18 cellular contexts compared by ENCODE assay signal in genomic region chr3:186757686-186758220, GRCh38. TPM values are rescaled to one million over a fixed set of nuclear protein-coding genes. Genes with fewer than 3 reads are reported as not detected.
DNase-seq lines count a peak whose midpoint lies in the region; ATAC-seq and TF ChIP-seq lines count a peak whose summit lies in the region.
"Had no signal": no experiment of that assay in that cellular context is flagged by ENCODE, and none has a peak within 500 bp of the region (broad histone marks: within the 10 kb centered on the region; RNA-seq: fewer than 3 reads in every experiment).

No MANE protein-coding gene starts in this region.

- H3K27me3 ChIP-seq in mesendoderm (ENCODE audit: insufficient read depth, low read length, poor library complexity), result no peaks in the 10 kb centered on the region
- no peaks in the 10 kb centered on the region for H3K27me3 ChIP-seq in uterus
- H3K27me3 ChIP-seq: BLaER1 treated with 17β-estradiol and CSF1 and Interleukin-3, amounts not matched to agents 10 nM and 100 nM had no signal

- intact Hi-C loops in uterus (cut with DNase I; ENCODE audit: low total_unique reads), result no loop called here

- H4K8ac ChIP-seq in mesendoderm (ENCODE audit: low read depth, low read length), result no peak overlapping the region

- H3K9me3 ChIP-seq in SK-N-MC (ENCODE audit: low read depth, low read length) (no peaks in the 10 kb centered on the region), uterus (no peaks in the 10 kb centered on the region)
- H3K9me3 ChIP-seq: BLaER1 treated with 17β-estradiol and CSF1 and Interleukin-3, amounts not matched to agents 10 nM and 100 nM had no signal

- H3K4me1 Mint-ChIP-seq in type B pancreatic cell (ENCODE audit: unreplicated experiment), result peaks cover 7% of the 10 kb centered on the region

- H3K4me1 ChIP-seq in mesendoderm (ENCODE audit: control insufficient read depth, low read depth, low read length), result no peaks in the 10 kb centered on the region
- H3K4me1 ChIP-seq in uterus, result no peaks in the 10 kb centered on the region
- H3K4me1 ChIP-seq: BLaER1 treated with 17β-estradiol and CSF1 and Interleukin-3, amounts not matched to agents 10 nM and 100 nM had no signal

- no peak overlapping the region for H3K4ac ChIP-seq in mesendoderm (ENCODE audit: low read depth, low read length)

- H3K23ac ChIP-seq in mesendoderm (ENCODE audit: low read length), result no peak overlapping the region

- no peak for TF ChIP-seq POLR2A in uterus (IDR thresholded peaks at IDR 0.05)

- no peak overlapping the region for H2AK5ac ChIP-seq in mesendoderm (ENCODE audit: low read length)

- no CpG with 5 or more reads among the region's 8 CpGs for WGBS in mesendoderm (ENCODE audit: extremely low coverage, insufficient coverage, low lambda C conversion rate)

- H3K36me3 Mint-ChIP-seq in type B pancreatic cell, result no peaks in the 10 kb centered on the region
- H3K36me3 Mint-ChIP-seq: CD4-positive, CD25-positive, alpha-beta regulatory T cell had no signal

- no peak overlapping the region for H2BK120ac ChIP-seq in mesendoderm (ENCODE audit: low read depth, low read length)

- H3K4me2 ChIP-seq in mesendoderm (ENCODE audit: low read length), result no peak overlapping the region
- H3K4me2 ChIP-seq: BLaER1 treated with 17β-estradiol and CSF1 and Interleukin-3, amounts not matched to agents 10 nM and 100 nM had no signal

- H3K27ac ChIP-seq in SK-N-MC (no peak overlapping the region), mesendoderm (ENCODE audit: low read depth, low read length) (no peak overlapping the region), uterus (no peak overlapping the region)
- H3K27ac ChIP-seq: 22Rv1; BLaER1 treated with 17β-estradiol and CSF1 and Interleukin-3, amounts not matched to agents 10 nM and 100 nM; HL-60 had no signal

- peaks cover 9% of the 10 kb centered on the region for H3K27me3 Mint-ChIP-seq in type B pancreatic cell
- H3K27me3 Mint-ChIP-seq: CD4-positive, CD25-positive, alpha-beta regulatory T cell had no signal

- H3K4me3 Mint-ChIP-seq in type B pancreatic cell, result no peak overlapping the region
- H3K4me3 Mint-ChIP-seq: CD4-positive, CD25-positive, alpha-beta regulatory T cell; H9 had no signal

- H2BK5ac ChIP-seq in mesendoderm (ENCODE audit: low read length), result no peak overlapping the region

- H3K79me1 ChIP-seq in mesendoderm (ENCODE audit: low read length), result no peaks in the 10 kb centered on the region

- no peaks in the 10 kb centered on the region for H3K36me3 ChIP-seq in SK-N-MC (ENCODE audit: insufficient read depth, low read length)
- H3K36me3 ChIP-seq in mesendoderm (ENCODE audit: control insufficient read depth, insufficient read depth, low read length), result no peaks in the 10 kb centered on the region
- no peaks in the 10 kb centered on the region for H3K36me3 ChIP-seq in uterus
- H3K36me3 ChIP-seq: BLaER1 treated with 17β-estradiol and CSF1 and Interleukin-3, amounts not matched to agents 10 nM and 100 nM had no signal

- peak; percentile 33 to 64 for DNase-seq in NCI-H524 (lab: John Stamatoyannopoulos, UW)
- DNase-seq in NCI-H524 treated with DMSO at 0.1 percent for 48 hours (lab: John Stamatoyannopoulos, UW), result no peak
- DNase-seq in SK-N-MC (ENCODE audit: low read depth, low spot score), result no peak
- peak; percentile 49 for DNase-seq in mesendoderm
- DNase-seq in type B pancreatic cell (ENCODE audit: extremely low spot score, unreplicated experiment), result no peak
- DNase-seq in uterus, result no peak
- DNase-seq: CD4-positive, CD25-positive, alpha-beta regulatory T cell; DMS153; DMS79 treated with DMSO at 0.1 percent for 48 hours; EL; GDM1; GOT3; H9 had no signal

- H4K5ac ChIP-seq in mesendoderm (ENCODE audit: low read length), result no peak overlapping the region

- H3K27ac Mint-ChIP-seq in type B pancreatic cell, result peak overlapping the region; percentile 68
- H3K27ac Mint-ChIP-seq: CD4-positive, CD25-positive, alpha-beta regulatory T cell; H9 had no signal

- H3K4me3 ChIP-seq in SK-N-MC (no peak overlapping the region), mesendoderm (ENCODE audit: low read length) (no peak overlapping the region), uterus (no peak overlapping the region)
- H3K4me3 ChIP-seq: BLaER1 treated with 17β-estradiol and CSF1 and Interleukin-3, amounts not matched to agents 10 nM and 100 nM had no signal

- no peaks in the 10 kb centered on the region for H3K9me3 Mint-ChIP-seq in type B pancreatic cell
- H3K9me3 Mint-ChIP-seq: CD4-positive, CD25-positive, alpha-beta regulatory T cell; H9 had no signal

- H3K79me2 ChIP-seq in mesendoderm (ENCODE audit: control insufficient read depth, insufficient read depth, low read length), result no peaks in the 10 kb centered on the region

- H3K9ac ChIP-seq in SK-N-MC (ENCODE audit: insufficient read length) (peak overlapping the region; percentile 34), mesendoderm (ENCODE audit: low read length) (no peak overlapping the region)
- H3K9ac ChIP-seq: BLaER1 treated with 17β-estradiol and CSF1 and Interleukin-3, amounts not matched to agents 10 nM and 100 nM had no signal

- TF ChIP-seq CTCF in type B pancreatic cell (conservative IDR thresholded peaks at IDR 0.05) (no peak), uterus (IDR thresholded peaks at IDR 0.05) (no peak)

- no peak for ATAC-seq in HG02840 (IDR thresholded peaks at IDR 0.05; ENCODE audit: low FRiP score, unreplicated experiment)
- ATAC-seq in HG03354 (IDR thresholded peaks at IDR 0.05; ENCODE audit: poor library complexity, severe bottlenecking, unreplicated experiment), result no peak

- H3K56ac ChIP-seq in mesendoderm (ENCODE audit: low read length), result no peak overlapping the region

- H2BK15ac ChIP-seq in mesendoderm (replicated peaks; ENCODE audit: low read depth), result no peak overlapping the region

- H3K18ac ChIP-seq in mesendoderm (ENCODE audit: low read length), result no peak overlapping the region

RNA-seq across cellular contexts. Expression of gene EIF4A2, which starts 25.6 kb away (rescaled TPM):
- 154 TPM for polyA plus RNA-seq in mesendoderm (2013, experiment 1 of 2)
- 151 TPM for polyA plus RNA-seq in mesendoderm (2013, experiment 2 of 2)
- total RNA-seq in type B pancreatic cell (ENCODE audit: low replicate concordance), result 477 and 480 TPM in 2 replicates
- total RNA-seq in uterus, result 1,000 to 10,000 TPM in 1 of 4 donors, 100 to 1,000 TPM in 3; 429 to 1,121 (median 514) TPM

RNA-seq across cellular contexts. Expression of gene KNG1, which starts 40.6 kb away (rescaled TPM):
- polyA plus RNA-seq in mesendoderm (2013, experiment 1 of 2), result 0.04 TPM
- polyA plus RNA-seq in mesendoderm (2013, experiment 2 of 2), result 0.04 TPM
- total RNA-seq in type B pancreatic cell (ENCODE audit: low replicate concordance) (not detected in 2 replicates), uterus (not detected)
- total RNA-seq: CD4-positive, CD25-positive, alpha-beta regulatory T cell; H9 had no signal
- polyA plus RNA-seq: CD4-positive, CD25-positive, alpha-beta regulatory T cell had no signal

RNA-seq across cellular contexts. Expression of gene RFC4, which starts 48.5 kb away (rescaled TPM):
- 79.0 TPM for polyA plus RNA-seq in mesendoderm (2013, experiment 1 of 2)
- 77.1 TPM for polyA plus RNA-seq in mesendoderm (2013, experiment 2 of 2)
- 33.6 and 64.2 TPM in 2 replicates for total RNA-seq in type B pancreatic cell (ENCODE audit: low replicate concordance)
- 10 to 100 TPM in 3 of 4 donors, 1 to 10 TPM in 1; 2.8 to 43.8 (median 26.6) TPM for total RNA-seq in uterus

Comparison
In these comparisons a context has a peak if more than half of its experiments do, and no peak if none do; other contexts are left out.
1. DNase-seq: peak in NCI-H524 (2 of 2) and mesendoderm (single experiment); none in NCI-H524 treated with DMSO at 0.1 percent for 48 hours (single experiment), SK-N-MC (single experiment), type B pancreatic cell (single experiment) and uterus (0 of 2).